Comparison of ENCODE assay signal across 8 cellular contexts in the genomic region with DNA sequence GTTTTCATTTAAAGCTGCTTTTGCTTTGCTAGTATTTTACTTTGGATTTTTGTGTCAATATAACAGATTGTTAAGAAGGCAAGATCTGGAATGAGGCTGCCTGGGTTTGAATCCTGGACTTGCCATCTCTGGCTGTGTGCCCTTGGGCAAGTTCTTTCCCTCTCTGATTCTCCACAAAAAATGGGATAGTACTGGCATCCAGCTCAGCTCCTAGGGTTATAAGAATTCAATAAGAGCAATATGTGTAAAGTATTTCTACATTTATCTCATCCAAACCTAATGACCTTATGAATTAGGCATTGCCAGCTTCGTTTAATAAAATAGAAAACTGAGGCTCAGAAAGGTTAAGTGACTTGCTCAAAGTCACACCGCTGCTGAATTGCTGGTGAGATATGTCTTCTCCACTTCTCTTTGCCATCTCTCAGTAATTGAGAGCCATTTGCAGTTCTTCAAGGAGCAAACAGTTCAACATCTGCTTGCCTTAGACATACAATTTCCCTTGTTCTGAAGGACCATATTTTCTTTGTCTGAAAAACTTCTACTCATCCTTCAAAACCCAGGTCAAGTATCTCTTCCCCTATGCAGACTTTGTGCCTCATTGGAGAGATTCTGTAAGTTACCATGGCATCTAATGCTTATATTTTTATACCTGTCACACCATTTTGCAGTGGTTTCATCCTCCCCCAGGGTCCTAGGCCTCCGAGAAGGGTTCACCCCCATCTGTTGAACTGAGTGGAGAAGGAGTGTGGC.
"Had no signal": no experiment of that assay in that cellular context is flagged by ENCODE, and none has a peak within 500 bp of the region (broad histone marks: within the 10 kb centered on the region; RNA-seq: fewer than 3 reads in every experiment).

No MANE protein-coding gene starts in this region.

- DNase-seq: GM23248, GOT3, H7, IMR-90, KBM-7 had no signal

- H3K4me1 ChIP-seq: HAP-1 had no signal

- H3K9ac ChIP-seq: GM23248 had no signal

- H2AFZ ChIP-seq: GM23248 had no signal

- FAIRE-seq: HTR-8/SVneo had no signal

- ATAC-seq: HCT116 had no signal

- H3K36me3 ChIP-seq: HAP-1 had no signal

- H3K4me3 ChIP-seq: GM23248, HAP-1 had no signal

- H3K9me3 ChIP-seq: HAP-1 had no signal

- H3K27ac ChIP-seq: GM23248 had no signal
